8 cellular contexts compared by ENCODE assay signal in genomic region chr17:7859028-7859427, GRCh38. TPM values are rescaled to one million over a fixed set of nuclear protein-coding genes. Genes with fewer than 3 reads are reported as not detected.
DNase-seq lines count a peak whose midpoint lies in the region; ATAC-seq, FAIRE-seq and TF ChIP-seq lines count a peak whose summit lies in the region.

No MANE protein-coding gene starts in this region.

- ATAC-seq in GM21367 (IDR thresholded peaks at IDR 0.05; ENCODE audit: unreplicated experiment): no peak

- H3K9ac ChIP-seq in MM.1S (ENCODE audit: low read length): peak overlapping the region; percentile 86; the same call in 1 of the 2 replicates
- H3K9ac ChIP-seq in fibroblast of lung (ENCODE audit: insufficient read depth, low read length): no peak overlapping the region

- H3K27ac ChIP-seq in CD4-positive, alpha-beta memory T cell (ENCODE audit: low read depth, low read length): peak overlapping the region; percentile 81
- H3K27ac ChIP-seq in MM.1S (ENCODE audit: low read length): no peak overlapping the region
- no peak overlapping the region for H3K27ac ChIP-seq in fibroblast of lung (ENCODE audit: insufficient read depth, low read length)
- peak overlapping the region; percentile 86 for H3K27ac ChIP-seq in osteoblast (ENCODE audit: low read depth, low read length)

- H3K27ac Mint-ChIP-seq in CD4-positive, alpha-beta memory T cell: peak overlapping the region in 2 of 7 donors; percentile 57 to 81

- H2AFZ ChIP-seq in MM.1S (ENCODE audit: low read length) (peak overlapping the region; percentile 93; the same call in 1 of the 2 replicates), fibroblast of lung (ENCODE audit: low read length) (no peak overlapping the region), osteoblast (ENCODE audit: low read length) (peak overlapping the region; percentile 95)

- no peaks in the 10 kb centered on the region for H3K27me3 ChIP-seq in CD4-positive, alpha-beta memory T cell (ENCODE audit: insufficient read depth, low read length)
- H3K27me3 ChIP-seq in MM.1S (replicated peaks; ENCODE audit: insufficient read depth, low read length) (no peaks in the 10 kb centered on the region), fibroblast of lung (ENCODE audit: control insufficient read depth, insufficient read depth, low read length) (no peaks in the 10 kb centered on the region), osteoblast (ENCODE audit: insufficient read depth, low read length) (no peaks in the 10 kb centered on the region)

- H3K79me2 ChIP-seq in MM.1S (ENCODE audit: low read length): peaks cover 27% of the 10 kb centered on the region
- peaks cover 14% of the 10 kb centered on the region for H3K79me2 ChIP-seq in fibroblast of lung (ENCODE audit: control insufficient read depth, insufficient read depth, low read length)
- H3K79me2 ChIP-seq in osteoblast (ENCODE audit: insufficient read depth, low read length): peaks cover 30% of the 10 kb centered on the region

- H3K4me1 ChIP-seq in CD4-positive, alpha-beta memory T cell (ENCODE audit: insufficient read depth, low read length): peaks cover 27% of the 10 kb centered on the region
- H3K4me1 ChIP-seq in MM.1S (ENCODE audit: low read length): peaks cover 15% of the 10 kb centered on the region; the same call in 1 of the 2 replicates
- H3K4me1 ChIP-seq in fibroblast of lung (ENCODE audit: control insufficient read depth, extremely low read depth, insufficient read depth, low read length): peaks cover 18% of the 10 kb centered on the region
- peaks cover 29% of the 10 kb centered on the region for H3K4me1 ChIP-seq in osteoblast (ENCODE audit: insufficient read depth, low read length)

- DNase-seq in CD4-positive, alpha-beta memory T cell: peak in 1 of 5 donors; percentile 29
- DNase-seq in MM.1S: no peak
- DNase-seq in fibroblast of lung (ENCODE audit: low read depth in 2 of 2): no peak
- no peak for DNase-seq in osteoblast (ENCODE audit: insufficient read length, low spot score, missing footprints)
- DNase-seq in epidermal melanocyte (ENCODE audit: insufficient read length, low spot score): no peak
- DNase-seq in LoVo (ENCODE audit: low spot score): no peak
- no peak for DNase-seq in GM19239 (ENCODE audit: insufficient read length, low spot score)

- peaks cover 4 to 14% (median 10%) of the 10 kb centered on the region in 4 donors for H3K4me1 Mint-ChIP-seq in CD4-positive, alpha-beta memory T cell

- no peaks in the 10 kb centered on the region for H3K27me3 Mint-ChIP-seq in CD4-positive, alpha-beta memory T cell

- no peaks in the 10 kb centered on the region for H3K9me2 ChIP-seq in MM.1S (replicated peaks; ENCODE audit: insufficient read depth, low read length)

- no peaks in the 10 kb centered on the region for H3K9me3 Mint-ChIP-seq in CD4-positive, alpha-beta memory T cell

- peak overlapping the region; percentile 89 for H3K4me2 ChIP-seq in MM.1S (ENCODE audit: low read depth, low read length)
- H3K4me2 ChIP-seq in fibroblast of lung (ENCODE audit: extremely low read depth, insufficient read depth, low read length): peak overlapping the region; percentile 99
- H3K4me2 ChIP-seq in osteoblast (ENCODE audit: insufficient read depth, low read length): peak overlapping the region; percentile 83

- POLR2A ChIA-PET in CD4-positive, alpha-beta memory T cell (lab: Charles Lee; ENCODE audit: partially characterized antibody): interaction anchor here (0.8 to 5.1 kb wide), 4 partner anchors 17 to 131 kb away, joined by 3 to 45 read pairs (median 7); partner anchors contain the start of genes CNTROB and RNF227

- intact Hi-C loops in CD4-positive, alpha-beta memory T cell (cut with micrococcal nuclease): loop anchor here (5.0 kb wide), 1 partner anchor 287 kb away; no protein-coding TSS in a partner anchor

- H3F3A ChIP-seq in MM.1S (ENCODE audit: insufficient read depth, low read length): peaks cover 10% of the 10 kb centered on the region; the same call in 1 of the 2 replicates

- peaks cover 5 to 8% of the 10 kb centered on the region in 2 donors for H3K36me3 Mint-ChIP-seq in CD4-positive, alpha-beta memory T cell

- H3K36me3 ChIP-seq in CD4-positive, alpha-beta memory T cell (ENCODE audit: insufficient read depth, low read length): no peaks in the 10 kb centered on the region
- no peaks in the 10 kb centered on the region for H3K36me3 ChIP-seq in MM.1S (replicated peaks; ENCODE audit: insufficient read depth, low read length)
- peaks cover 9% of the 10 kb centered on the region for H3K36me3 ChIP-seq in fibroblast of lung (ENCODE audit: control insufficient read depth, insufficient read depth, low read length)
- peaks cover 7% of the 10 kb centered on the region for H3K36me3 ChIP-seq in osteoblast (ENCODE audit: insufficient read depth, low read length)

- FAIRE-seq in GM19239 (lab: Jason Lieb, UNC): no peak

- H3K9me3 ChIP-seq in CD4-positive, alpha-beta memory T cell (ENCODE audit: control insufficient read depth in 1 of 2, low read length in 2 of 2): no peaks in the 10 kb centered on the region
- no peaks in the 10 kb centered on the region for H3K9me3 ChIP-seq in MM.1S (replicated peaks; ENCODE audit: insufficient read depth, low read length)
- no peaks in the 10 kb centered on the region for H3K9me3 ChIP-seq in fibroblast of lung (ENCODE audit: control insufficient read depth, insufficient read depth, low read depth, low read length)
- H3K9me3 ChIP-seq in osteoblast (ENCODE audit: low read depth, low read length): no peaks in the 10 kb centered on the region

- TF ChIP-seq CTCF in MM.1S (IDR thresholded peaks at IDR 0.05; ENCODE audit: low read length): no peak
- TF ChIP-seq CTCF in fibroblast of lung (conservative IDR thresholded peaks at IDR 0.05 in 1 of 2, IDR thresholded peaks at IDR 0.05 in 1 of 2; ENCODE audit: low read depth in 1 of 2, low read length in 2 of 2): no peak
- TF ChIP-seq CTCF in osteoblast (IDR thresholded peaks at IDR 0.05; ENCODE audit: extremely low read depth, low read depth, low read length): no peak

- CTCF ChIA-PET in CD4-positive, alpha-beta memory T cell (lab: Charles Lee; ENCODE audit: partially characterized antibody): interaction anchor here (0.9 to 14.8 kb wide), 3 partner anchors 53 to 129 kb away, joined by 3 to 311 read pairs (median 44); partner anchors contain the start of genes CNTROB and TRAPPC1

- no peak overlapping the region for H3K4me3 ChIP-seq in CD4-positive, alpha-beta memory T cell (ENCODE audit: low read length in 2 of 2)
- H3K4me3 ChIP-seq in MM.1S (ENCODE audit: low read length): peak overlapping the region; percentile 88
- H3K4me3 ChIP-seq in fibroblast of lung (replicated peaks in 1 of 4; ENCODE audit: control extremely low read depth in 1 of 4, insufficient read depth in 1 of 4, low read depth in 3 of 4, low read length in 4 of 4): peak overlapping the region; percentile 71 to 93 (median 86)
- H3K4me3 ChIP-seq in osteoblast (ENCODE audit: insufficient read depth, low read length): peak overlapping the region; percentile 83

- no peak overlapping the region for H3K4me3 Mint-ChIP-seq in CD4-positive, alpha-beta memory T cell

- H4K20me1 ChIP-seq in MM.1S (ENCODE audit: insufficient read depth, low read length): no peaks in the 10 kb centered on the region
- no peaks in the 10 kb centered on the region for H4K20me1 ChIP-seq in fibroblast of lung (ENCODE audit: control insufficient read depth, extremely low read depth, insufficient read depth, low read length)
- peaks cover 10% of the 10 kb centered on the region for H4K20me1 ChIP-seq in osteoblast (ENCODE audit: insufficient read depth, low read length)

RNA-seq across cellular contexts. Expression of gene CYB5D1, which starts 1.2 kb away (rescaled TPM):
- 10 to 100 TPM in 1 of 2 experiments, 1 to 10 TPM in 1; 8.7 to 11.4 TPM for total RNA-seq in CD4-positive, alpha-beta memory T cell
- 1 to 10 TPM; 5.1 to 5.2 TPM for polyA plus RNA-seq in CD4-positive, alpha-beta memory T cell
- total RNA-seq in fibroblast of lung (6.9 and 7.4 TPM in 2 replicates), osteoblast (8.3 and 10.5 TPM in 2 replicates)
- polyA plus RNA-seq in fibroblast of lung: 6.8 and 8.7 TPM in 2 replicates
- 6.5 and 7.3 TPM in 2 replicates for polyA plus RNA-seq in fibroblast of lung (2012)
- polyA minus RNA-seq in fibroblast of lung (ENCODE audit: low replicate concordance): 11.5 and 14.4 TPM in 2 replicates

RNA-seq across cellular contexts. Expression of gene NAA38, which starts 1.7 kb away (rescaled TPM):
- 10 to 100 TPM; 23.1 to 25.8 TPM for total RNA-seq in CD4-positive, alpha-beta memory T cell
- polyA plus RNA-seq in CD4-positive, alpha-beta memory T cell: 100 to 1,000 TPM; 139 to 149 TPM
- total RNA-seq in fibroblast of lung (41.6 and 78.9 TPM in 2 replicates), osteoblast (25.3 and 29.7 TPM in 2 replicates)
- polyA plus RNA-seq in fibroblast of lung: 31.0 and 40.7 TPM in 2 replicates
- polyA plus RNA-seq in fibroblast of lung (2012): 109 and 133 TPM in 2 replicates
- polyA minus RNA-seq in fibroblast of lung (ENCODE audit: low replicate concordance): 35.1 and 44.9 TPM in 2 replicates

RNA-seq across cellular contexts. Expression of gene TMEM88, which starts 4.2 kb away (rescaled TPM):
- 1 to 10 TPM; 6.2 to 7.9 TPM for total RNA-seq in CD4-positive, alpha-beta memory T cell
- not detected for polyA plus RNA-seq in CD4-positive, alpha-beta memory T cell
- 0.17 TPM in 1 of 2 replicates, not detected in the other for total RNA-seq in fibroblast of lung
- polyA plus RNA-seq in fibroblast of lung: 0.07 TPM in 1 of 2 replicates, not detected in the other
- polyA plus RNA-seq in fibroblast of lung (2012): 0.21 and 0.41 TPM in 2 replicates
- polyA minus RNA-seq in fibroblast of lung (ENCODE audit: low replicate concordance): 0.51 TPM in 1 of 2 replicates, not detected in the other
- 0.29 and 0.36 TPM in 2 replicates for total RNA-seq in osteoblast

RNA-seq across cellular contexts. Expression of gene KDM6B, which starts 25.0 kb away (rescaled TPM):
- total RNA-seq in CD4-positive, alpha-beta memory T cell: 100 to 1,000 TPM; 119 to 129 TPM
- 1 to 10 TPM in 1 of 2 donors, not detected in 1; 1.7 TPM for polyA plus RNA-seq in CD4-positive, alpha-beta memory T cell
- total RNA-seq in fibroblast of lung (9.4 and 12.3 TPM in 2 replicates), osteoblast (5.6 and 12.3 TPM in 2 replicates)
- 0.68 and 1.1 TPM in 2 replicates for polyA plus RNA-seq in fibroblast of lung
- 3.8 and 4.6 TPM in 2 replicates for polyA plus RNA-seq in fibroblast of lung (2012)
- polyA minus RNA-seq in fibroblast of lung (ENCODE audit: low replicate concordance): 7.9 and 9.3 TPM in 2 replicates

RNA-seq across cellular contexts. Expression of gene CHD3, which starts 29.6 kb away (rescaled TPM):
- total RNA-seq in CD4-positive, alpha-beta memory T cell: 100 to 1,000 TPM; 274 to 287 TPM
- 10 to 100 TPM in 1 of 2 donors, under 1 TPM in 1; 0.84 to 24.4 TPM for polyA plus RNA-seq in CD4-positive, alpha-beta memory T cell
- 144 and 165 TPM in 2 replicates for total RNA-seq in fibroblast of lung
- 23.6 and 23.8 TPM in 2 replicates for polyA plus RNA-seq in fibroblast of lung
- 59.8 and 78.0 TPM in 2 replicates for polyA plus RNA-seq in fibroblast of lung (2012)
- polyA minus RNA-seq in fibroblast of lung (ENCODE audit: low replicate concordance): 96.6 and 206 TPM in 2 replicates
- total RNA-seq in osteoblast: 95.2 and 97.0 TPM in 2 replicates

Comparison
In these comparisons a context has a peak if more than half of its experiments do, and no peak if none do; other contexts are left out.
1. H3K27ac ChIP-seq: peak in CD4-positive, alpha-beta memory T cell (single experiment) and osteoblast (single experiment); none in MM.1S (single experiment) and fibroblast of lung (single experiment).
2. H3K4me3 ChIP-seq: peak in MM.1S (single experiment), fibroblast of lung (4 of 4) and osteoblast (single experiment); none in CD4-positive, alpha-beta memory T cell (0 of 2).
3. Peak in every context shown above with its lines, with median percentiles within 50 percentile points of each other: H3K4me2 ChIP-seq.